In genomic region chr13:109840201-109840892, GRCh38 we compare ENCODE assay signal across 9 cellular contexts. TPM values are rescaled to one million over a fixed set of nuclear protein-coding genes. Genes with fewer than 3 reads are reported as not detected.
DNase-seq lines count a peak whose midpoint lies in the region; ATAC-seq and TF ChIP-seq lines count a peak whose summit lies in the region.
"Had no signal": no experiment of that assay in that cellular context is flagged by ENCODE, and none has a peak within 500 bp of the region (broad histone marks: within the 10 kb centered on the region; RNA-seq: fewer than 3 reads in every experiment).

No MANE protein-coding gene starts in this region.

- peak overlapping the region; percentile 30 for H3K27ac Mint-ChIP-seq in activated naive CD8-positive, alpha-beta T cell
- H3K27ac Mint-ChIP-seq: T-helper 1 cell treated with Interleukin-12 subunit alpha and Interleukin-12 subunit beta and Interleukin-4 antibody, amounts not matched to agents 30 μg/mL and 1 μg/mL, for 36 hours had no signal

- in situ Hi-C loops in gastrocnemius medialis (cut with MboI; ENCODE audit: low sequenced_read_pairs in 4 of 4): no loop called here

- H3K9me3 ChIP-seq in gastrocnemius medialis: no peaks in the 10 kb centered on the region

- H3K4me1 ChIP-seq in gastrocnemius medialis: peaks cover 0 to 16% of the 10 kb centered on the region in 2 donors

- H3K4me3 ChIP-seq in gastrocnemius medialis: no peak overlapping the region

- ATAC-seq in gastrocnemius medialis: peak; percentile 64 to 71
- no peak for ATAC-seq in left lobe of liver

- no peak overlapping the region for H3K4me3 Mint-ChIP-seq in activated naive CD8-positive, alpha-beta T cell
- H3K4me3 Mint-ChIP-seq: T-helper 1 cell treated with Interleukin-12 subunit alpha and Interleukin-12 subunit beta and Interleukin-4 antibody, amounts not matched to agents 30 μg/mL and 1 μg/mL, for 36 hours had no signal

- H3K27me3 Mint-ChIP-seq in activated naive CD8-positive, alpha-beta T cell: peaks cover 12% of the 10 kb centered on the region

- intact Hi-C loops in gastrocnemius medialis (cut with DNase I; ENCODE audit: low total_unique reads): no loop called here

- H3K36me3 Mint-ChIP-seq in activated naive CD8-positive, alpha-beta T cell: no peaks in the 10 kb centered on the region

- TF ChIP-seq POLR2A in gastrocnemius medialis (IDR thresholded peaks at IDR 0.05): no peak

- no peaks in the 10 kb centered on the region for H3K36me3 ChIP-seq in gastrocnemius medialis

- no peak for TF ChIP-seq CTCF in gastrocnemius medialis (IDR thresholded peaks at IDR 0.05 in 4 of 5, conservative IDR thresholded peaks at IDR 0.05 in 1 of 5)

- peaks cover 9% of the 10 kb centered on the region for H3K4me1 Mint-ChIP-seq in activated naive CD8-positive, alpha-beta T cell (ENCODE audit: low read depth)

- peak overlapping the region in 1 of 4 donors; percentile 17 for H3K27ac ChIP-seq in gastrocnemius medialis

- peak; percentile 83 for DNase-seq in GM03348 (ENCODE audit: low spot score)
- peak; percentile 61 for DNase-seq in HS-27A (ENCODE audit: low read depth)
- DNase-seq in gastrocnemius medialis: no peak
- no peak for DNase-seq in HuH-7.5 (ENCODE audit: low spot score)
- no peak for DNase-seq in DMS79 treated with DMSO at 0.1 percent for 48 hours (lab: John Stamatoyannopoulos, UW)
- DNase-seq in NCI-H69 (lab: John Stamatoyannopoulos, UW): no peak
- DNase-seq in left lobe of liver (ENCODE audit: low spot score): no peak

- H3K9me3 Mint-ChIP-seq in activated naive CD8-positive, alpha-beta T cell (ENCODE audit: low read depth): no peaks in the 10 kb centered on the region
- H3K9me3 Mint-ChIP-seq: T-helper 1 cell treated with Interleukin-12 subunit alpha and Interleukin-12 subunit beta and Interleukin-4 antibody, amounts not matched to agents 30 μg/mL and 1 μg/mL, for 36 hours had no signal

- no peaks in the 10 kb centered on the region for H3K27me3 ChIP-seq in gastrocnemius medialis

RNA-seq across cellular contexts. Expression of gene IRS2, which starts 54.0 kb away (rescaled TPM):
- 10 to 100 TPM; 23.8 to 65.6 (median 28.7) TPM for total RNA-seq in gastrocnemius medialis
- 13.1 TPM for total RNA-seq in left lobe of liver

Comparison
In these comparisons a context has a peak if more than half of its experiments do, and no peak if none do; other contexts are left out.
1. DNase-seq: peak in GM03348 (single experiment) and HS-27A (single experiment); none in gastrocnemius medialis (0 of 2), HuH-7.5 (single experiment), DMS79 treated with DMSO at 0.1 percent for 48 hours (single experiment), NCI-H69 (single experiment) and left lobe of liver (single experiment).